1 cellular context compared by ENCODE assay signal in the genomic region with DNA sequence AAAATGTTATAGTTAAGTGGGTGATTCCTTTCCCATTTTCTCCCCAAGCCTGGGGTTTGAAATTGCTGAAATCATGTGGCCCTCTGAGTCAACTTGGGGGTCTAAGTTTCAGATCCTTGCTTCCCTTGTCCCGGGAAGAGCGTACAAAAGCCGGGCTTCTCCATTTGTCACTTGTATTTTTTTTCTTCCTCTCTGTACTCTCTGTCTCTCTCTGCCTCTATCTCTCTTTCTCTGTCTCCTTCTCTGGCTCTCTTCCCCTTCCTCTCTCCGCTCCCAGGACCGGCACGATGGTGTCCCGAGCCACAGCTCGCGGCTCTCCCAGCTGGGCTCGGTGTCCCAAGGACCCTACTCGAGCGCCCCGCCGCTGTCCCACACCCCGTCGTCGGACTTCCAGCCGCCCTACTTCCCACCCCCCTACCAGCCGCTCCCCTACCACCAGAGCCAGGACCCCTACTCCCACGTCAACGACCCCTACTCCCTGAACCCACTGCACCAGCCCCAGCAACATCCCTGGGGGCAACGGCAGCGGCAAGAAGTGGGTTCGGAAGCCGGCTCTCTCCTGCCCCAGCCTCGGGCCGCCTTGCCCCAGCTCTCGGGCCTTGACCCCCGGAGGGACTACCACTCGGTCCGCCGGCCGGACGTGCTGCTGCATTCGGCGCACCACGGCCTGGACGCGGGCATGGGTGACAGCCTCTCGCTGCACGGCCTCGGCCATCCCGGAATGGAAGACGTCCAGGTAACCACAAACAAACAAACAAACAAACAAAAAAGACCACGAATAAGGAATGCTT.
TF ChIP-seq lines count a peak whose summit lies in the region.

No MANE protein-coding gene starts in this region.

TF ChIP-seq in WTC11, 78 proteins besides CTCF, POLR2A, EP300 and RAD21 (continued from another document):
- TF ChIP-seq, protein P1, sequence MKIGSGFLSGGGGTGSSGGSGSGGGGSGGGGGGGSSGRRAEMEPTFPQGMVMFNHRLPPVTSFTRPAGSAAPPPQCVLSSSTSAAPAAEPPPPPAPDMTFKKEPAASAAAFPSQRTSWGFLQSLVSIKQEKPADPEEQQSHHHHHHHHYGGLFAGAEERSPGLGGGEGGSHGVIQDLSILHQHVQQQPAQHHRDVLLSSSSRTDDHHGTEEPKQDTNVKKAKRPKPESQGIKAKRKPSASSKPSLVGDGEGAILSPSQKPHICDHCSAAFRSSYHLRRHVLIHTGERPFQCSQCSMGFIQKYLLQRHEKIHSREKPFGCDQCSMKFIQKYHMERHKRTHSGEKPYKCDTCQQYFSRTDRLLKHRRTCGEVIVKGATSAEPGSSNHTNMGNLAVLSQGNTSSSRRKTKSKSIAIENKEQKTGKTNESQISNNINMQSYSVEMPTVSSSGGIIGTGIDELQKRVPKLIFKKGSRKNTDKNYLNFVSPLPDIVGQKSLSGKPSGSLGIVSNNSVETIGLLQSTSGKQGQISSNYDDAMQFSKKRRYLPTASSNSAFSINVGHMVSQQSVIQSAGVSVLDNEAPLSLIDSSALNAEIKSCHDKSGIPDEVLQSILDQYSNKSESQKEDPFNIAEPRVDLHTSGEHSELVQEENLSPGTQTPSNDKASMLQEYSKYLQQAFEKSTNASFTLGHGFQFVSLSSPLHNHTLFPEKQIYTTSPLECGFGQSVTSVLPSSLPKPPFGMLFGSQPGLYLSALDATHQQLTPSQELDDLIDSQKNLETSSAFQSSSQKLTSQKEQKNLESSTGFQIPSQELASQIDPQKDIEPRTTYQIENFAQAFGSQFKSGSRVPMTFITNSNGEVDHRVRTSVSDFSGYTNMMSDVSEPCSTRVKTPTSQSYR (CRISPR knock-in tag; IDR thresholded peaks at IDR 0.05), result no peak
- TF ChIP-seq, protein P2, sequence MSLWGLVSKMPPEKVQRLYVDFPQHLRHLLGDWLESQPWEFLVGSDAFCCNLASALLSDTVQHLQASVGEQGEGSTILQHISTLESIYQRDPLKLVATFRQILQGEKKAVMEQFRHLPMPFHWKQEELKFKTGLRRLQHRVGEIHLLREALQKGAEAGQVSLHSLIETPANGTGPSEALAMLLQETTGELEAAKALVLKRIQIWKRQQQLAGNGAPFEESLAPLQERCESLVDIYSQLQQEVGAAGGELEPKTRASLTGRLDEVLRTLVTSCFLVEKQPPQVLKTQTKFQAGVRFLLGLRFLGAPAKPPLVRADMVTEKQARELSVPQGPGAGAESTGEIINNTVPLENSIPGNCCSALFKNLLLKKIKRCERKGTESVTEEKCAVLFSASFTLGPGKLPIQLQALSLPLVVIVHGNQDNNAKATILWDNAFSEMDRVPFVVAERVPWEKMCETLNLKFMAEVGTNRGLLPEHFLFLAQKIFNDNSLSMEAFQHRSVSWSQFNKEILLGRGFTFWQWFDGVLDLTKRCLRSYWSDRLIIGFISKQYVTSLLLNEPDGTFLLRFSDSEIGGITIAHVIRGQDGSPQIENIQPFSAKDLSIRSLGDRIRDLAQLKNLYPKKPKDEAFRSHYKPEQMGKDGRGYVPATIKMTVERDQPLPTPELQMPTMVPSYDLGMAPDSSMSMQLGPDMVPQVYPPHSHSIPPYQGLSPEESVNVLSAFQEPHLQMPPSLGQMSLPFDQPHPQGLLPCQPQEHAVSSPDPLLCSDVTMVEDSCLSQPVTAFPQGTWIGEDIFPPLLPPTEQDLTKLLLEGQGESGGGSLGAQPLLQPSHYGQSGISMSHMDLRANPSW (CRISPR knock-in tag; conservative IDR thresholded peaks at IDR 0.05; ENCODE audit: low read depth), result no peak
- no peak for TF ChIP-seq GABPB1 (CRISPR knock-in tag; IDR thresholded peaks at IDR 0.05)
- TF ChIP-seq, protein P3, sequence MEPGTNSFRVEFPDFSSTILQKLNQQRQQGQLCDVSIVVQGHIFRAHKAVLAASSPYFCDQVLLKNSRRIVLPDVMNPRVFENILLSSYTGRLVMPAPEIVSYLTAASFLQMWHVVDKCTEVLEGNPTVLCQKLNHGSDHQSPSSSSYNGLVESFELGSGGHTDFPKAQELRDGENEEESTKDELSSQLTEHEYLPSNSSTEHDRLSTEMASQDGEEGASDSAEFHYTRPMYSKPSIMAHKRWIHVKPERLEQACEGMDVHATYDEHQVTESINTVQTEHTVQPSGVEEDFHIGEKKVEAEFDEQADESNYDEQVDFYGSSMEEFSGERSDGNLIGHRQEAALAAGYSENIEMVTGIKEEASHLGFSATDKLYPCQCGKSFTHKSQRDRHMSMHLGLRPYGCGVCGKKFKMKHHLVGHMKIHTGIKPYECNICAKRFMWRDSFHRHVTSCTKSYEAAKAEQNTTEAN (CRISPR knock-in tag; IDR thresholded peaks at IDR 0.05), result no peak
- no peak for TF ChIP-seq NFYB (CRISPR knock-in tag; conservative IDR thresholded peaks at IDR 0.05; ENCODE audit: low read depth)
- TF ChIP-seq, protein P4, sequence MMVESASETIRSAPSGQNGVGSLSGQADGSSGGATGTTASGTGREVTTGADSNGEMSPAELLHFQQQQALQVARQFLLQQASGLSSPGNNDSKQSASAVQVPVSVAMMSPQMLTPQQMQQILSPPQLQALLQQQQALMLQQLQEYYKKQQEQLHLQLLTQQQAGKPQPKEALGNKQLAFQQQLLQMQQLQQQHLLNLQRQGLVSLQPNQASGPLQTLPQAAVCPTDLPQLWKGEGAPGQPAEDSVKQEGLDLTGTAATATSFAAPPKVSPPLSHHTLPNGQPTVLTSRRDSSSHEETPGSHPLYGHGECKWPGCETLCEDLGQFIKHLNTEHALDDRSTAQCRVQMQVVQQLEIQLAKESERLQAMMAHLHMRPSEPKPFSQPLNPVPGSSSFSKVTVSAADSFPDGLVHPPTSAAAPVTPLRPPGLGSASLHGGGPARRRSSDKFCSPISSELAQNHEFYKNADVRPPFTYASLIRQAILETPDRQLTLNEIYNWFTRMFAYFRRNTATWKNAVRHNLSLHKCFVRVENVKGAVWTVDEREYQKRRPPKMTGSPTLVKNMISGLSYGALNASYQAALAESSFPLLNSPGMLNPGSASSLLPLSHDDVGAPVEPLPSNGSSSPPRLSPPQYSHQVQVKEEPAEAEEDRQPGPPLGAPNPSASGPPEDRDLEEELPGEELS (CRISPR knock-in tag; IDR thresholded peaks at IDR 0.05), result no peak
- no peak for TF ChIP-seq TEAD1 (CRISPR knock-in tag; IDR thresholded peaks at IDR 0.05)
- TF ChIP-seq MXD4 (CRISPR knock-in tag; IDR thresholded peaks at IDR 0.05; ENCODE audit: borderline replicate concordance), result no peak
- TF ChIP-seq, protein P5, sequence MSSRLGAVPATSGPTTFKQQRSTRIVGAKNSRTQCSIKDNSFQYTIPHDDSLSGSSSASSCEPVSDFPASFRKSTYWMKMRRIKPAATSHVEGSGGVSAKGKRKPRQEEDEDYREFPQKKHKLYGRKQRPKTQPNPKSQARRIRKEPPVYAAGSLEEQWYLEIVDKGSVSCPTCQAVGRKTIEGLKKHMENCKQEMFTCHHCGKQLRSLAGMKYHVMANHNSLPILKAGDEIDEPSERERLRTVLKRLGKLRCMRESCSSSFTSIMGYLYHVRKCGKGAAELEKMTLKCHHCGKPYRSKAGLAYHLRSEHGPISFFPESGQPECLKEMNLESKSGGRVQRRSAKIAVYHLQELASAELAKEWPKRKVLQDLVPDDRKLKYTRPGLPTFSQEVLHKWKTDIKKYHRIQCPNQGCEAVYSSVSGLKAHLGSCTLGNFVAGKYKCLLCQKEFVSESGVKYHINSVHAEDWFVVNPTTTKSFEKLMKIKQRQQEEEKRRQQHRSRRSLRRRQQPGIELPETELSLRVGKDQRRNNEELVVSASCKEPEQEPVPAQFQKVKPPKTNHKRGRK (CRISPR knock-in tag; IDR thresholded peaks at IDR 0.05; ENCODE audit: borderline replicate concordance), result no peak
- no peak for TF ChIP-seq TP53 (CRISPR knock-in tag; IDR thresholded peaks at IDR 0.05)
- TF ChIP-seq ZNF263 (CRISPR knock-in tag; IDR thresholded peaks at IDR 0.05; ENCODE audit: low read depth), result no peak
- TF ChIP-seq, protein P6, sequence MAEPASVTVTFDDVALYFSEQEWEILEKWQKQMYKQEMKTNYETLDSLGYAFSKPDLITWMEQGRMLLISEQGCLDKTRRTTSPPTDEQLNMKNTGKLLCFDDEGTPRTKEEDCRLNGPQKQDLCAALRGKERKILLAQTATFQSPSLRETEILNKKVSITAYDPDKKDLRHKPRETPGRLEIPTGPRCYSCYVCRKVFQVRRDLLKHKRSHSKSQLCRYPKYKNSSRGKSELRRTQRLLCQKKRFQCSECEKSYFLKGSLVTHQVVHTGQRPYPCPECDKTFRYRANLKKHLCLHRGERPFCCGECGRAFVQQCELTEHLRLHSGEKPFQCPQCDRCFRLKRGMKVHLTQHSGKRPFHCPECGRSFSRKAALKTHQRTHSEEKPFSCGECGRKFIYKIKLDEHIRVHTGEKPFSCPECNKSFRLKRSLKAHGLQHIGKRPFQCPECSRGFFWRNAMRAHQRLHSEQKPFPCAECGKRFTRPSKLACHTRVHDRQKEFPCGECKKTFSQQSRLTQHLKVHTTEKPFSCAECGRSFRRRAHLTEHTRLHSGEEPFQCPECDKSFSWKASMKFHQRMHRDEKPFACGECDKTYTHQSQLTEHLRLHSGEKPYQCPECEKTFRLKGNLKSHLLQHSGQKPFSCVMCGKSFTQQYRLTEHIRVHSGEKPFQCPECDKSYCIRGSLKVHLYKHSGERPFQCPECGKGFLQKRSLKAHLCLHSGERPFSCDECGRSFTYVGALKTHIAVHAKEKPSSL (CRISPR knock-in tag; conservative IDR thresholded peaks at IDR 0.05), result no peak
- TF ChIP-seq, protein P7, sequence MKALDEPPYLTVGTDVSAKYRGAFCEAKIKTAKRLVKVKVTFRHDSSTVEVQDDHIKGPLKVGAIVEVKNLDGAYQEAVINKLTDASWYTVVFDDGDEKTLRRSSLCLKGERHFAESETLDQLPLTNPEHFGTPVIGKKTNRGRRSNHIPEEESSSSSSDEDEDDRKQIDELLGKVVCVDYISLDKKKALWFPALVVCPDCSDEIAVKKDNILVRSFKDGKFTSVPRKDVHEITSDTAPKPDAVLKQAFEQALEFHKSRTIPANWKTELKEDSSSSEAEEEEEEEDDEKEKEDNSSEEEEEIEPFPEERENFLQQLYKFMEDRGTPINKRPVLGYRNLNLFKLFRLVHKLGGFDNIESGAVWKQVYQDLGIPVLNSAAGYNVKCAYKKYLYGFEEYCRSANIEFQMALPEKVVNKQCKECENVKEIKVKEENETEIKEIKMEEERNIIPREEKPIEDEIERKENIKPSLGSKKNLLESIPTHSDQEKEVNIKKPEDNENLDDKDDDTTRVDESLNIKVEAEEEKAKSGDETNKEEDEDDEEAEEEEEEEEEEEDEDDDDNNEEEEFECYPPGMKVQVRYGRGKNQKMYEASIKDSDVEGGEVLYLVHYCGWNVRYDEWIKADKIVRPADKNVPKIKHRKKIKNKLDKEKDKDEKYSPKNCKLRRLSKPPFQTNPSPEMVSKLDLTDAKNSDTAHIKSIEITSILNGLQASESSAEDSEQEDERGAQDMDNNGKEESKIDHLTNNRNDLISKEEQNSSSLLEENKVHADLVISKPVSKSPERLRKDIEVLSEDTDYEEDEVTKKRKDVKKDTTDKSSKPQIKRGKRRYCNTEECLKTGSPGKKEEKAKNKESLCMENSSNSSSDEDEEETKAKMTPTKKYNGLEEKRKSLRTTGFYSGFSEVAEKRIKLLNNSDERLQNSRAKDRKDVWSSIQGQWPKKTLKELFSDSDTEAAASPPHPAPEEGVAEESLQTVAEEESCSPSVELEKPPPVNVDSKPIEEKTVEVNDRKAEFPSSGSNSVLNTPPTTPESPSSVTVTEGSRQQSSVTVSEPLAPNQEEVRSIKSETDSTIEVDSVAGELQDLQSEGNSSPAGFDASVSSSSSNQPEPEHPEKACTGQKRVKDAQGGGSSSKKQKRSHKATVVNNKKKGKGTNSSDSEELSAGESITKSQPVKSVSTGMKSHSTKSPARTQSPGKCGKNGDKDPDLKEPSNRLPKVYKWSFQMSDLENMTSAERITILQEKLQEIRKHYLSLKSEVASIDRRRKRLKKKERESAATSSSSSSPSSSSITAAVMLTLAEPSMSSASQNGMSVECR (CRISPR knock-in tag; IDR thresholded peaks at IDR 0.05; ENCODE audit: borderline replicate concordance), result no peak
- TF ChIP-seq PRRX2 (CRISPR knock-in tag; IDR thresholded peaks at IDR 0.05), result no peak
- TF ChIP-seq ZNF317 (CRISPR knock-in tag; IDR thresholded peaks at IDR 0.05; ENCODE audit: borderline replicate concordance, low read depth), result no peak
- no peak for TF ChIP-seq EMX1 (CRISPR knock-in tag; IDR thresholded peaks at IDR 0.05)
- TF ChIP-seq, protein P8, sequence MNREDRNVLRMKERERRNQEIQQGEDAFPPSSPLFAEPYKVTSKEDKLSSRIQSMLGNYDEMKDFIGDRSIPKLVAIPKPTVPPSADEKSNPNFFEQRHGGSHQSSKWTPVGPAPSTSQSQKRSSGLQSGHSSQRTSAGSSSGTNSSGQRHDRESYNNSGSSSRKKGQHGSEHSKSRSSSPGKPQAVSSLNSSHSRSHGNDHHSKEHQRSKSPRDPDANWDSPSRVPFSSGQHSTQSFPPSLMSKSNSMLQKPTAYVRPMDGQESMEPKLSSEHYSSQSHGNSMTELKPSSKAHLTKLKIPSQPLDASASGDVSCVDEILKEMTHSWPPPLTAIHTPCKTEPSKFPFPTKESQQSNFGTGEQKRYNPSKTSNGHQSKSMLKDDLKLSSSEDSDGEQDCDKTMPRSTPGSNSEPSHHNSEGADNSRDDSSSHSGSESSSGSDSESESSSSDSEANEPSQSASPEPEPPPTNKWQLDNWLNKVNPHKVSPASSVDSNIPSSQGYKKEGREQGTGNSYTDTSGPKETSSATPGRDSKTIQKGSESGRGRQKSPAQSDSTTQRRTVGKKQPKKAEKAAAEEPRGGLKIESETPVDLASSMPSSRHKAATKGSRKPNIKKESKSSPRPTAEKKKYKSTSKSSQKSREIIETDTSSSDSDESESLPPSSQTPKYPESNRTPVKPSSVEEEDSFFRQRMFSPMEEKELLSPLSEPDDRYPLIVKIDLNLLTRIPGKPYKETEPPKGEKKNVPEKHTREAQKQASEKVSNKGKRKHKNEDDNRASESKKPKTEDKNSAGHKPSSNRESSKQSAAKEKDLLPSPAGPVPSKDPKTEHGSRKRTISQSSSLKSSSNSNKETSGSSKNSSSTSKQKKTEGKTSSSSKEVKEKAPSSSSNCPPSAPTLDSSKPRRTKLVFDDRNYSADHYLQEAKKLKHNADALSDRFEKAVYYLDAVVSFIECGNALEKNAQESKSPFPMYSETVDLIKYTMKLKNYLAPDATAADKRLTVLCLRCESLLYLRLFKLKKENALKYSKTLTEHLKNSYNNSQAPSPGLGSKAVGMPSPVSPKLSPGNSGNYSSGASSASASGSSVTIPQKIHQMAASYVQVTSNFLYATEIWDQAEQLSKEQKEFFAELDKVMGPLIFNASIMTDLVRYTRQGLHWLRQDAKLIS (CRISPR knock-in tag; IDR thresholded peaks at IDR 0.05; ENCODE audit: borderline replicate concordance), result no peak
